In genomic region chr5:32329395-32329834, GRCh38 we compare ENCODE assay signal across 8 cellular contexts. TPM values are rescaled to one million over a fixed set of nuclear protein-coding genes. Genes with fewer than 3 reads are reported as not detected.
DNase-seq lines count a peak whose midpoint lies in the region; ATAC-seq and TF ChIP-seq lines count a peak whose summit lies in the region.

No MANE protein-coding gene starts in this region.

- peak; percentile 71 for ATAC-seq in GM21717 (IDR thresholded peaks at IDR 0.05; ENCODE audit: unreplicated experiment)

- in situ Hi-C loops in astrocyte of the cerebellum (cut with HindIII; ENCODE audit: low sequenced_read_pairs), result no loop called here

- TF ChIP-seq CTCF in astrocyte of the cerebellum (IDR thresholded peaks at IDR 0.05; ENCODE audit: low read depth, low read length, missing control alignments), result peak; percentile 80

- peak; percentile 49 for DNase-seq in GDM1 (lab: John Stamatoyannopoulos, UW)
- DNase-seq in LHCN-M2 (ENCODE audit: low read depth), result peak; percentile 59
- DNase-seq in T-helper 1 cell, result peak in 4 of 5 donors; percentile 25 to 59 (median 31)
- peak; percentile 42 for DNase-seq in astrocyte of the cerebellum (ENCODE audit: low read depth)
- DNase-seq in hypothalamus (lab: John Stamatoyannopoulos, UW), result peak in 35 of 51 donors; percentile 3 to 60 (median 23)
- peak; percentile 29 to 64 (median 31) for DNase-seq in stimulated activated CD4-positive, alpha-beta T cell treated with anti-CD3 and anti-CD28 coated beads, Interleukin-12 subunit alpha, Interleukin-12 subunit beta, amount 100 ng/mL, for 48 hours (ENCODE audit: low read depth in 2 of 3, low spot score in 1 of 3)
- DNase-seq in OCI-M2 (lab: John Stamatoyannopoulos, UW; ENCODE audit: unreplicated experiment), result no peak

- no peak overlapping the region for H3K4me3 ChIP-seq in astrocyte of the cerebellum (ENCODE audit: low read depth, low read length)

RNA-seq across cellular contexts. Expression of gene MTMR12, which starts 16.7 kb away (rescaled TPM):
- total RNA-seq in LHCN-M2 (2014; rRNA removed), result 9.7 and 17.1 TPM in 2 replicates
- 6.9 TPM for polyA plus RNA-seq in LHCN-M2 (2012)
